1 cellular context compared by ENCODE assay signal in the genomic region with DNA sequence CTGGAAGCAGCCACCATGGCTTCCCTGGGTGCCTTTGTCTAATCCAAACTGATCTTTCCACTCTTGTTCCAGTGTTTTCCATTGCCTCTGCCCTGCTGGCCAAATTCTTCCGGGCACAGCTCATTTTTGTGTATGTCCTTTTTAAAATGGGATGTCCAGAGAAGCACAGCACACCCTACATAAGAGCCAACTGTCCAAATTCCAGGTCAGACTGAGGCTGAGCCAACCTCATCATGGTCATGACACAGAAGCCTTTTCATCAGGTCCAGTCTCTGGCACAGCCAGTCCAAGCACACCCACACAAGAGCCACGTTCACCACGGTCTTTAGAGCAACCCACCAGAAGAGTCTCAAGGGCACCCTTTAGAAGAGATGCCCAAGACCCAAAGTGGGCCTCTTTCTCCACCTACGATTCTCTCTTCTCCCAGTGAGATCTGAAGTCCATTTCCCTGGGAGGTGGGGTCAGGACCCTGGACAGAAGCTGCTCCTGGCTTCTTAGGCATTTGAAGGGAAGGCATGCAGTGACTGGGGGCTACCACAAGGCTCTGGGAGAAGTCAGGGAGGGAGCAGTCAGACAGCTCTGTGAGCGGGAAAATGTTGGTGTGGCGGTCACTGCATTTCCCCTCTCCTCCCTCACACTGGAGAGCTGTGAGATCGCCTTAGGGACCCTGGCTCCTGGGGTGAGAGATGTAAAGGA.
TF ChIP-seq lines count a peak whose summit lies in the region.

No MANE protein-coding gene starts in this region.

TF ChIP-seq in WTC11, 78 proteins besides CTCF, POLR2A, EP300 and RAD21 (continued from another document and continues in another):
- TF ChIP-seq E2F1 (CRISPR knock-in tag; IDR thresholded peaks at IDR 0.05), result no peak
- peak; percentile 33; the same call in 1 of the 2 replicates for TF ChIP-seq FOXP1 (CRISPR knock-in tag; IDR thresholded peaks at IDR 0.05; ENCODE audit: borderline replicate concordance)
- TF ChIP-seq MLX (CRISPR knock-in tag; IDR thresholded peaks at IDR 0.05), result no peak
- no peak for TF ChIP-seq ZNF532 (CRISPR knock-in tag; IDR thresholded peaks at IDR 0.05; ENCODE audit: borderline replicate concordance)
- TF ChIP-seq MXD4 (CRISPR knock-in tag; IDR thresholded peaks at IDR 0.05; ENCODE audit: borderline replicate concordance), result no peak
- TF ChIP-seq JUN (CRISPR knock-in tag; IDR thresholded peaks at IDR 0.05), result peak; percentile 79; the same call in 1 of the 2 replicates
- peak; percentile 58; the same call in 1 of the 2 replicates for TF ChIP-seq IRF1 (CRISPR knock-in tag; IDR thresholded peaks at IDR 0.05)
- no peak for TF ChIP-seq ZNF317 (CRISPR knock-in tag; IDR thresholded peaks at IDR 0.05; ENCODE audit: borderline replicate concordance, low read depth)
- peak; percentile 62; the same call in 1 of the 2 replicates for TF ChIP-seq USF1 (CRISPR knock-in tag; IDR thresholded peaks at IDR 0.05)
- TF ChIP-seq SMAD3 (CRISPR knock-in tag; IDR thresholded peaks at IDR 0.05; ENCODE audit: borderline replicate concordance), result 0 out of 2 replicates have a peak, but pooled peaks have one; percentile 52
- TF ChIP-seq GTF2I (CRISPR knock-in tag; conservative IDR thresholded peaks at IDR 0.05), result no peak
- TF ChIP-seq FOXP4 (CRISPR knock-in tag; IDR thresholded peaks at IDR 0.05), result peak; percentile 47; the same call in 1 of the 2 replicates
- 0 out of 2 replicates have a peak, but pooled peaks have one; percentile 30 for TF ChIP-seq E2F5 (CRISPR knock-in tag; IDR thresholded peaks at IDR 0.05)
- TF ChIP-seq, protein P1, sequence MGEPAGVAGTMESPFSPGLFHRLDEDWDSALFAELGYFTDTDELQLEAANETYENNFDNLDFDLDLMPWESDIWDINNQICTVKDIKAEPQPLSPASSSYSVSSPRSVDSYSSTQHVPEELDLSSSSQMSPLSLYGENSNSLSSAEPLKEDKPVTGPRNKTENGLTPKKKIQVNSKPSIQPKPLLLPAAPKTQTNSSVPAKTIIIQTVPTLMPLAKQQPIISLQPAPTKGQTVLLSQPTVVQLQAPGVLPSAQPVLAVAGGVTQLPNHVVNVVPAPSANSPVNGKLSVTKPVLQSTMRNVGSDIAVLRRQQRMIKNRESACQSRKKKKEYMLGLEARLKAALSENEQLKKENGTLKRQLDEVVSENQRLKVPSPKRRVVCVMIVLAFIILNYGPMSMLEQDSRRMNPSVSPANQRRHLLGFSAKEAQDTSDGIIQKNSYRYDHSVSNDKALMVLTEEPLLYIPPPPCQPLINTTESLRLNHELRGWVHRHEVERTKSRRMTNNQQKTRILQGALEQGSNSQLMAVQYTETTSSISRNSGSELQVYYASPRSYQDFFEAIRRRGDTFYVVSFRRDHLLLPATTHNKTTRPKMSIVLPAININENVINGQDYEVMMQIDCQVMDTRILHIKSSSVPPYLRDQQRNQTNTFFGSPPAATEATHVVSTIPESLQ (CRISPR knock-in tag; IDR thresholded peaks at IDR 0.05), result no peak
- no peak for TF ChIP-seq CBFB (CRISPR knock-in tag; IDR thresholded peaks at IDR 0.05; ENCODE audit: low read depth)
- TF ChIP-seq ZNF423 (CRISPR knock-in tag; IDR thresholded peaks at IDR 0.05), result no peak
- TF ChIP-seq ZBTB21 (CRISPR knock-in tag; IDR thresholded peaks at IDR 0.05; ENCODE audit: borderline replicate concordance), result no peak
- TF ChIP-seq ETV6 (CRISPR knock-in tag; IDR thresholded peaks at IDR 0.05), result peak; percentile 63; the same call in 1 of the 2 replicates
- no peak for TF ChIP-seq NR1H2 (CRISPR knock-in tag; IDR thresholded peaks at IDR 0.05)
- TF ChIP-seq NFATC4 (CRISPR knock-in tag; IDR thresholded peaks at IDR 0.05), result no peak
- TF ChIP-seq PRRX2 (CRISPR knock-in tag; IDR thresholded peaks at IDR 0.05), result no peak
- no peak for TF ChIP-seq RORB (CRISPR knock-in tag; IDR thresholded peaks at IDR 0.05)
- peak; percentile 73; the same call in 1 of the 2 replicates for TF ChIP-seq NFE2L1 (CRISPR knock-in tag; IDR thresholded peaks at IDR 0.05)
- TF ChIP-seq TP53 (CRISPR knock-in tag; IDR thresholded peaks at IDR 0.05), result no peak
- no peak for TF ChIP-seq ATF1 (CRISPR knock-in tag; IDR thresholded peaks at IDR 0.05)
- TF ChIP-seq ATF3 (CRISPR knock-in tag; conservative IDR thresholded peaks at IDR 0.05), result no peak
- no peak for TF ChIP-seq PREB (CRISPR knock-in tag; IDR thresholded peaks at IDR 0.05; ENCODE audit: borderline replicate concordance)
- no peak for TF ChIP-seq CREM (CRISPR knock-in tag; IDR thresholded peaks at IDR 0.05)
- TF ChIP-seq GABPB1 (CRISPR knock-in tag; IDR thresholded peaks at IDR 0.05), result no peak
- peak; percentile 56; the same call in 1 of the 2 replicates for TF ChIP-seq TEAD4 (CRISPR knock-in tag; IDR thresholded peaks at IDR 0.05)
- TF ChIP-seq, protein P2, sequence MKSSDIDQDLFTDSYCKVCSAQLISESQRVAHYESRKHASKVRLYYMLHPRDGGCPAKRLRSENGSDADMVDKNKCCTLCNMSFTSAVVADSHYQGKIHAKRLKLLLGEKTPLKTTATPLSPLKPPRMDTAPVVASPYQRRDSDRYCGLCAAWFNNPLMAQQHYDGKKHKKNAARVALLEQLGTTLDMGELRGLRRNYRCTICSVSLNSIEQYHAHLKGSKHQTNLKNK (CRISPR knock-in tag; IDR thresholded peaks at IDR 0.05), result no peak
- no peak for TF ChIP-seq EMX1 (CRISPR knock-in tag; IDR thresholded peaks at IDR 0.05)
- TF ChIP-seq HMGXB4 (CRISPR knock-in tag; IDR thresholded peaks at IDR 0.05), result no peak
- TF ChIP-seq ZNF263 (CRISPR knock-in tag; IDR thresholded peaks at IDR 0.05; ENCODE audit: low read depth), result no peak
